ENCODE assay signal across 8 cellular contexts in genomic region chr12:112407683-112408082, GRCh38. TPM values are rescaled to one million over a fixed set of nuclear protein-coding genes. Genes with fewer than 3 reads are reported as not detected.
DNase-seq lines count a peak whose midpoint lies in the region; ATAC-seq and TF ChIP-seq lines count a peak whose summit lies in the region.
"Not testable (repeated sequence)": the region's sequence is repeated elsewhere in the genome, so short reads cannot be mapped to it uniquely, and the experiment has no call there.

No MANE protein-coding gene starts in this region.

- not testable (repeated sequence) for ATAC-seq in stimulated activated naive CD8-positive, alpha-beta T cell treated with anti-CD3 and anti-CD28 coated beads, Interleukin-15, amount 100 ng/mL, for 72 hours

- BruUV-seq in Calu3 (replicated peaks; lab: Mats Ljungman, UMichigan): not testable (repeated sequence)

- H3K27me3 ChIP-seq in KMS-11 (ENCODE audit: insufficient read depth, low read depth); duodenal mucosa (ENCODE audit: control insufficient read depth in 1 of 2, insufficient read depth in 2 of 2, low read length in 2 of 2); iPS-15b (ENCODE audit: control insufficient read depth, insufficient read depth, low read length): not testable (repeated sequence)

- not testable (repeated sequence) for H3K4me3 ChIP-seq in KMS-11 (IDR thresholded peaks at IDR 0.05; ENCODE audit: insufficient read depth, low read depth, low read length)
- H3K4me3 ChIP-seq in duodenal mucosa (ENCODE audit: low read depth in 1 of 2, low read length in 2 of 2): peak overlapping the region; percentile 86 to 99
- H3K4me3 ChIP-seq in iPS-15b (ENCODE audit: low read depth, low read length): peak overlapping the region; percentile 99

- H3K36me3 ChIP-seq in KMS-11 (ENCODE audit: insufficient read depth): peaks cover 17% of the 10 kb centered on the region; the same call in 1 of the 2 replicates
- peaks cover 35 to 41% of the 10 kb centered on the region in 2 donors for H3K36me3 ChIP-seq in duodenal mucosa (ENCODE audit: control insufficient read depth in 1 of 2, insufficient read depth in 2 of 2, low read length in 2 of 2)
- peaks cover 29% of the 10 kb centered on the region for H3K36me3 ChIP-seq in iPS-15b (ENCODE audit: control insufficient read depth, insufficient read depth, low read length)

- H3K27ac Mint-ChIP-seq in Calu3 (ENCODE audit: unreplicated experiment) (peak overlapping the region; percentile 100), nephron progenitor cell (peak overlapping the region; percentile 100)
- peak overlapping the region; percentile 17 for H3K27ac Mint-ChIP-seq in T-helper 1 cell treated with Interleukin-12 subunit alpha and Interleukin-12 subunit beta and Interleukin-4 antibody, amounts not matched to agents 30 μg/mL and 1 μg/mL, for 36 hours
- H3K27ac Mint-ChIP-seq in activated naive CD4-positive, alpha-beta T cell treated with anti-CD3 and anti-CD28 coated beads, Interleukin-2, amount 50 U/mL, for 24 hours: peak overlapping the region; percentile 87
- peak overlapping the region; percentile 40 to 99 for H3K27ac Mint-ChIP-seq in stimulated activated naive CD8-positive, alpha-beta T cell treated with anti-CD3 and anti-CD28 coated beads, Interleukin-15, amount 100 ng/mL, for 72 hours

- DNase-seq in Calu3; nephron progenitor cell; stimulated activated naive CD8-positive, alpha-beta T cell treated with anti-CD3 and anti-CD28 coated beads, Interleukin-15, amount 100 ng/mL, for 72 hours: not testable (repeated sequence)

- not testable (repeated sequence) for H4K20me1 ChIP-seq in KMS-11 (ENCODE audit: insufficient read depth)

- not testable (repeated sequence) for H3K9ac ChIP-seq in KMS-11; iPS-15b (ENCODE audit: low read depth, low read length)
- peak overlapping the region; percentile 17 to 93 for H3K9ac ChIP-seq in duodenal mucosa (ENCODE audit: low read depth in 1 of 2, low read length in 2 of 2)

- H3K4me2 ChIP-seq in KMS-11: peak overlapping the region; percentile 97

- H3K9me3 Mint-ChIP-seq in Calu3 (ENCODE audit: low read depth, unreplicated experiment); T-helper 1 cell treated with Interleukin-12 subunit alpha and Interleukin-12 subunit beta and Interleukin-4 antibody, amounts not matched to agents 30 μg/mL and 1 μg/mL, for 36 hours; activated naive CD4-positive, alpha-beta T cell treated with anti-CD3 and anti-CD28 coated beads, Interleukin-2, amount 50 U/mL, for 24 hours; nephron progenitor cell; stimulated activated naive CD8-positive, alpha-beta T cell treated with anti-CD3 and anti-CD28 coated beads, Interleukin-15, amount 100 ng/mL, for 72 hours: not testable (repeated sequence)

- H3K79me2 ChIP-seq in KMS-11 (ENCODE audit: insufficient read depth, low read depth): peaks cover 24% of the 10 kb centered on the region

- CTCF ChIA-PET in Calu3 (lab: Charles Lee): not testable (repeated sequence)

- intact Hi-C loops in Calu3 (cut with micrococcal nuclease; ENCODE audit: unreplicated experiment): not testable (repeated sequence)

- H3K9me3 ChIP-seq in duodenal mucosa (ENCODE audit: control insufficient read depth in 1 of 2, low read length in 2 of 2); iPS-15b (ENCODE audit: control insufficient read depth, insufficient read depth, low read length): not testable (repeated sequence)

- not testable (repeated sequence) for TF ChIP-seq CTCF in Calu3 (IDR thresholded peaks at IDR 0.05; ENCODE audit: unreplicated experiment); KMS-11 (conservative IDR thresholded peaks at IDR 0.05; ENCODE audit: low read depth, low read length); nephron progenitor cell (IDR thresholded peaks at IDR 0.05)

- H3K4me1 Mint-ChIP-seq in Calu3 (ENCODE audit: low read depth, unreplicated experiment): peaks cover 36% of the 10 kb centered on the region
- H3K4me1 Mint-ChIP-seq in T-helper 1 cell treated with Interleukin-12 subunit alpha and Interleukin-12 subunit beta and Interleukin-4 antibody, amounts not matched to agents 30 μg/mL and 1 μg/mL, for 36 hours (ENCODE audit: low read depth): peaks cover 26% of the 10 kb centered on the region
- peaks cover 39% of the 10 kb centered on the region for H3K4me1 Mint-ChIP-seq in activated naive CD4-positive, alpha-beta T cell treated with anti-CD3 and anti-CD28 coated beads, Interleukin-2, amount 50 U/mL, for 24 hours
- peaks cover 21% of the 10 kb centered on the region for H3K4me1 Mint-ChIP-seq in nephron progenitor cell
- peaks cover 61% of the 10 kb centered on the region for H3K4me1 Mint-ChIP-seq in stimulated activated naive CD8-positive, alpha-beta T cell treated with anti-CD3 and anti-CD28 coated beads, Interleukin-15, amount 100 ng/mL, for 72 hours

- H3K27me3 Mint-ChIP-seq in Calu3 (ENCODE audit: unreplicated experiment); T-helper 1 cell treated with Interleukin-12 subunit alpha and Interleukin-12 subunit beta and Interleukin-4 antibody, amounts not matched to agents 30 μg/mL and 1 μg/mL, for 36 hours (ENCODE audit: low read depth); activated naive CD4-positive, alpha-beta T cell treated with anti-CD3 and anti-CD28 coated beads, Interleukin-2, amount 50 U/mL, for 24 hours; nephron progenitor cell (ENCODE audit: low read depth, poor library complexity); stimulated activated naive CD8-positive, alpha-beta T cell treated with anti-CD3 and anti-CD28 coated beads, Interleukin-15, amount 100 ng/mL, for 72 hours: not testable (repeated sequence)

- H3K4me3 Mint-ChIP-seq in Calu3 (ENCODE audit: low read depth, unreplicated experiment) (peak overlapping the region; percentile 99), nephron progenitor cell (peak overlapping the region; percentile 100)
- H3K4me3 Mint-ChIP-seq in T-helper 1 cell treated with Interleukin-12 subunit alpha and Interleukin-12 subunit beta and Interleukin-4 antibody, amounts not matched to agents 30 μg/mL and 1 μg/mL, for 36 hours: peak overlapping the region; percentile 99
- H3K4me3 Mint-ChIP-seq in activated naive CD4-positive, alpha-beta T cell treated with anti-CD3 and anti-CD28 coated beads, Interleukin-2, amount 50 U/mL, for 24 hours: peak overlapping the region; percentile 100
- peak overlapping the region; percentile 98 to 100 for H3K4me3 Mint-ChIP-seq in stimulated activated naive CD8-positive, alpha-beta T cell treated with anti-CD3 and anti-CD28 coated beads, Interleukin-15, amount 100 ng/mL, for 72 hours

- H3K4me1 ChIP-seq in KMS-11 (ENCODE audit: low read depth, poor library complexity, severe bottlenecking) (peaks cover 26% of the 10 kb centered on the region), duodenal mucosa (ENCODE audit: control insufficient read depth in 1 of 2, insufficient read depth in 2 of 2, low read length in 2 of 2) (peaks cover 15 to 17% of the 10 kb centered on the region in 2 donors)
- not testable (repeated sequence) for H3K4me1 ChIP-seq in iPS-15b (ENCODE audit: control insufficient read depth, insufficient read depth, low read length)

- H3K27ac ChIP-seq in KMS-11; duodenal mucosa (ENCODE audit: low read depth, low read length): not testable (repeated sequence)

- not testable (repeated sequence) for H2AFZ ChIP-seq in KMS-11 (ENCODE audit: low read depth)

- H3K36me3 Mint-ChIP-seq in Calu3 (ENCODE audit: insufficient read depth, unreplicated experiment) (peaks cover 59% of the 10 kb centered on the region), nephron progenitor cell (ENCODE audit: low read depth) (peaks cover 48% of the 10 kb centered on the region)
- peaks cover 45% of the 10 kb centered on the region for H3K36me3 Mint-ChIP-seq in T-helper 1 cell treated with Interleukin-12 subunit alpha and Interleukin-12 subunit beta and Interleukin-4 antibody, amounts not matched to agents 30 μg/mL and 1 μg/mL, for 36 hours (ENCODE audit: low read depth)
- peaks cover 29% of the 10 kb centered on the region for H3K36me3 Mint-ChIP-seq in activated naive CD4-positive, alpha-beta T cell treated with anti-CD3 and anti-CD28 coated beads, Interleukin-2, amount 50 U/mL, for 24 hours

RNA-seq across cellular contexts. Expression of gene RPL6, which starts 1.7 kb away (rescaled TPM):
- total RNA-seq in Calu3 (2022): 1,147 and 1,267 TPM in 2 replicates

RNA-seq across cellular contexts. Expression of gene PTPN11, which starts 11.1 kb away (rescaled TPM):
- 156 and 174 TPM in 2 replicates for total RNA-seq in Calu3 (2022)

RNA-seq across cellular contexts. Expression of gene HECTD4, which starts 25.5 kb away (rescaled TPM):
- 65.7 and 70.2 TPM in 2 replicates for total RNA-seq in Calu3 (2022)

Comparison
In these comparisons a context has a peak if more than half of its experiments do, and no peak if none do; other contexts are left out.
1. H3K27ac Mint-ChIP-seq: peak in every context shown above with its lines; median percentile 100 in Calu3; 100 in nephron progenitor cell; 87 in activated naive CD4-positive, alpha-beta T cell treated with anti-CD3 and anti-CD28 coated beads, Interleukin-2, amount 50 U/mL, for 24 hours; 70 in stimulated activated naive CD8-positive, alpha-beta T cell treated with anti-CD3 and anti-CD28 coated beads, Interleukin-15, amount 100 ng/mL, for 72 hours; 17 in T-helper 1 cell treated with Interleukin-12 subunit alpha and Interleukin-12 subunit beta and Interleukin-4 antibody, amounts not matched to agents 30 μg/mL and 1 μg/mL, for 36 hours.